Comparison of ENCODE assay signal across 6 cellular contexts in genomic region chr11:117425679-117426296, GRCh38.
"Had no signal": no experiment of that assay in that cellular context is flagged by ENCODE, and none has a peak within 500 bp of the region (broad histone marks: within the 10 kb centered on the region; RNA-seq: fewer than 3 reads in every experiment).

No MANE protein-coding gene starts in this region.

- H3K27ac ChIP-seq: brain microvascular endothelial cell, parathyroid adenoma, VCaP had no signal

- H3K36me3 ChIP-seq: brain microvascular endothelial cell had no signal

- H3K9me3 ChIP-seq: mucosa of descending colon had no signal

- H3K9ac ChIP-seq: parathyroid adenoma had no signal

- H3K4me1 ChIP-seq: parathyroid adenoma had no signal

- DNase-seq: cortex of kidney had no signal

- H3K4me3 ChIP-seq: lung, mucosa of descending colon had no signal
